1 cellular context compared by ENCODE assay signal in the genomic region with DNA sequence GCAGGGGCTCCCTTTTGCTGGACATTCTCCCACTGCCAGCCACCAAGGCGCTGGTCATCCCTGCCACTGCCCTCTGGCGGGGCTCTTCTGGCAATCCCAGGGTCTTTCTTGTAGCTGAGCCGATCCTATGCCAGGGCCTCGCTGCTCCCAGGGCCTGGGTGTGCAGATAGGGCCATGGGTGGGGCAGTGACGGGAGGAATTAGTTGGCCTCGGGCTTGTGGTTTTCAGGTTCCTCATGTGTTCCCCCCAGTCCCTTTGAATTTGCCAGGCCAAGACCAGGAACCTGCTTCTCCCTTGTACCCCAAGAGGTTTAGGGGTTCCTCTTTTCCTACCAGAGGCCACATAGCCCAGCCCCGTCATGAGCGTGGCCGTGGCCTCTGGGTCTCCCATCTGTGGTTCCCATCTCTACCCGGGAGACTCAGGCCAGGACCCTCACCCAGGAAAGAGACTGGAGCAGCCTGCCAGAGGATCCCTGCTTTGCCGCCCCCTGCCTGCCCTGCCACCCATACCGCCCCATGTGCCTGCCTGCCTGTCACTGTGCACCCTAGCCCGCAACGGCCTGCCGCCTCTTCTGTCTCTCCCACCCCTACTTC.
TF ChIP-seq lines count a peak whose summit lies in the region.

No MANE protein-coding gene starts in this region.

TF ChIP-seq in K562, 482 proteins besides CTCF, POLR2A, EP300 and RAD21:
- TF ChIP-seq, protein P1, sequence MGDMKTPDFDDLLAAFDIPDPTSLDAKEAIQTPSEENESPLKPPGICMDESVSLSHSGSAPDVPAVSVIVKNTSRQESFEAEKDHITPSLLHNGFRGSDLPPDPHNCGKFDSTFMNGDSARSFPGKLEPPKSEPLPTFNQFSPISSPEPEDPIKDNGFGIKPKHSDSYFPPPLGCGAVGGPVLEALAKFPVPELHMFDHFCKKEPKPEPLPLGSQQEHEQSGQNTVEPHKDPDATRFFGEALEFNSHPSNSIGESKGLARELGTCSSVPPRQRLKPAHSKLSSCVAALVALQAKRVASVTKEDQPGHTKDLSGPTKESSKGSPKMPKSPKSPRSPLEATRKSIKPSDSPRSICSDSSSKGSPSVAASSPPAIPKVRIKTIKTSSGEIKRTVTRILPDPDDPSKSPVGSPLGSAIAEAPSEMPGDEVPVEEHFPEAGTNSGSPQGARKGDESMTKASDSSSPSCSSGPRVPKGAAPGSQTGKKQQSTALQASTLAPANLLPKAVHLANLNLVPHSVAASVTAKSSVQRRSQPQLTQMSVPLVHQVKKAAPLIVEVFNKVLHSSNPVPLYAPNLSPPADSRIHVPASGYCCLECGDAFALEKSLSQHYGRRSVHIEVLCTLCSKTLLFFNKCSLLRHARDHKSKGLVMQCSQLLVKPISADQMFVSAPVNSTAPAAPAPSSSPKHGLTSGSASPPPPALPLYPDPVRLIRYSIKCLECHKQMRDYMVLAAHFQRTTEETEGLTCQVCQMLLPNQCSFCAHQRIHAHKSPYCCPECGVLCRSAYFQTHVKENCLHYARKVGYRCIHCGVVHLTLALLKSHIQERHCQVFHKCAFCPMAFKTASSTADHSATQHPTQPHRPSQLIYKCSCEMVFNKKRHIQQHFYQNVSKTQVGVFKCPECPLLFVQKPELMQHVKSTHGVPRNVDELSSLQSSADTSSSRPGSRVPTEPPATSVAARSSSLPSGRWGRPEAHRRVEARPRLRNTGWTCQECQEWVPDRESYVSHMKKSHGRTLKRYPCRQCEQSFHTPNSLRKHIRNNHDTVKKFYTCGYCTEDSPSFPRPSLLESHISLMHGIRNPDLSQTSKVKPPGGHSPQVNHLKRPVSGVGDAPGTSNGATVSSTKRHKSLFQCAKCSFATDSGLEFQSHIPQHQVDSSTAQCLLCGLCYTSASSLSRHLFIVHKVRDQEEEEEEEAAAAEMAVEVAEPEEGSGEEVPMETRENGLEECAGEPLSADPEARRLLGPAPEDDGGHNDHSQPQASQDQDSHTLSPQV (IDR thresholded peaks at IDR 0.05) = peak; percentile 55; the same call in 1 of the 2 replicates
- TF ChIP-seq GABPB1 (CRISPR knock-in tag; IDR thresholded peaks at IDR 0.05) (0 out of 2 replicates have a peak, but pooled peaks have one; percentile 18), TCF7L2 (IDR thresholded peaks at IDR 0.05; ENCODE audit: low read depth, low read length) (no peak), ZBTB7A (IDR thresholded peaks at IDR 0.05; ENCODE audit: borderline replicate concordance, control insufficient read depth, low read depth, low read length) (peak; percentile 25; the same call in 1 of the 2 replicates), GABPA (tag; conservative IDR thresholded peaks at IDR 0.05; ENCODE audit: low read depth) (no peak), SPI1 (IDR thresholded peaks at IDR 0.05; ENCODE audit: borderline replicate concordance, low read depth, low read length) (peak; percentile 54; the same call in 1 of the 2 replicates), TCF3 (CRISPR knock-in tag; IDR thresholded peaks at IDR 0.05) (peak; percentile 46), POLR2G (IDR thresholded peaks at IDR 0.05; ENCODE audit: low read depth, low read length) (peak; percentile 31; the same call in 1 of the 2 replicates), FOXA3 (CRISPR knock-in tag; conservative IDR thresholded peaks at IDR 0.05 in 1 of 2, IDR thresholded peaks at IDR 0.05 in 1 of 2) (no peak), CXXC5 (CRISPR knock-in tag; IDR thresholded peaks at IDR 0.05) (0 out of 2 replicates have a peak, but pooled peaks have one; percentile 28), FOXP4 (CRISPR knock-in tag; IDR thresholded peaks at IDR 0.05; ENCODE audit: borderline replicate concordance) (no peak), MYNN (IDR thresholded peaks at IDR 0.05) (0 out of 2 replicates have a peak, but pooled peaks have one; percentile 24), MYNN (CRISPR knock-in tag; IDR thresholded peaks at IDR 0.05) (no peak), STAG1 (CRISPR knock-in tag; IDR thresholded peaks at IDR 0.05; ENCODE audit: borderline replicate concordance) (no peak), ZNF766 (CRISPR knock-in tag; conservative IDR thresholded peaks at IDR 0.05) (peak; percentile 48; the same call in 1 of the 2 replicates), CBX2 (IDR thresholded peaks at IDR 0.05; ENCODE audit: insufficient read depth, low read length, poor library complexity, severe bottlenecking) (no peak), ATF4 (CRISPR knock-in tag; IDR thresholded peaks at IDR 0.05) (no peak), MED1 (CRISPR knock-in tag; IDR thresholded peaks at IDR 0.05; ENCODE audit: borderline replicate concordance) (no peak), LEF1 (IDR thresholded peaks at IDR 0.05) (no peak), ZNF561 (CRISPR knock-in tag; conservative IDR thresholded peaks at IDR 0.05) (no peak), SIN3B (IDR thresholded peaks at IDR 0.05; ENCODE audit: low read depth) (no peak), CCNT2 (IDR thresholded peaks at IDR 0.05; ENCODE audit: borderline replicate concordance, extremely low read depth, insufficient read length, low read depth, low read length) (no peak), IRF1 (CRISPR knock-in tag; IDR thresholded peaks at IDR 0.05; ENCODE audit: borderline replicate concordance) (no peak), ZEB2 (IDR thresholded peaks at IDR 0.05) (no peak)
- TF ChIP-seq, protein P2, sequence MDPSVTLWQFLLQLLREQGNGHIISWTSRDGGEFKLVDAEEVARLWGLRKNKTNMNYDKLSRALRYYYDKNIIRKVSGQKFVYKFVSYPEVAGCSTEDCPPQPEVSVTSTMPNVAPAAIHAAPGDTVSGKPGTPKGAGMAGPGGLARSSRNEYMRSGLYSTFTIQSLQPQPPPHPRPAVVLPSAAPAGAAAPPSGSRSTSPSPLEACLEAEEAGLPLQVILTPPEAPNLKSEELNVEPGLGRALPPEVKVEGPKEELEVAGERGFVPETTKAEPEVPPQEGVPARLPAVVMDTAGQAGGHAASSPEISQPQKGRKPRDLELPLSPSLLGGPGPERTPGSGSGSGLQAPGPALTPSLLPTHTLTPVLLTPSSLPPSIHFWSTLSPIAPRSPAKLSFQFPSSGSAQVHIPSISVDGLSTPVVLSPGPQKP (CRISPR knock-in tag; IDR thresholded peaks at IDR 0.05) = no peak
